Comparison of ENCODE assay signal across 25 cellular contexts in the genomic region with DNA sequence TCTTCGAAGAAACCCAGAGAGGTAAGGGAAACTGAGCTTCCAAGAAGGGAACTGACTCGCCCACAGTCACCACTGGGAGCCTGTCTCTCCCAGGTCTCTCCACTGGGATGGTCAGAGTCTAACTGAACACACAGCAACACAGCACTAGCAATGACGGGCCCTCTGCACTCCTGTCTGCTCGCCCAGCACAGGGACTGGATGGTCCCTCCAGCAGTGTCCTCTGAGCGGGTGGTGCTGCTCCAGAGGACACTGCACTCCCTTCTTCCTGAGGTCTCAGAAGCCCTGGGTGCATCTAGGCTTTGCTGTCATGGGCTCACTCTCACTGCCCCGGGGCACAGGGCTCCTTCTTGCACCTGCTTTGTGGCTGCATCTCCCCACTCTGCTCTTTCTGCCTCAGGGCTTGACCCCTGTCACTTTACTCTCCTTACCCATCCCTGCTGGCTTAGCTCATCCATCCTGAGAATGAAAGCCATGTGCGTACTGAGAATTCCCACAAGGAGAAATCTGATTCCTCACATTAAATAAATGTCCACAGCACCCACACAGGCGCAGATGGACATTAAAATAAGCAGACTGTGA.
DNase-seq lines count a peak whose midpoint lies in the region; FAIRE-seq and TF ChIP-seq lines count a peak whose summit lies in the region.
"Had no signal": no experiment of that assay in that cellular context is flagged by ENCODE, and none has a peak within 500 bp of the region (broad histone marks: within the 10 kb centered on the region; RNA-seq: fewer than 3 reads in every experiment).

No MANE protein-coding gene starts in this region.

- no peak overlapping the region for H4K5ac ChIP-seq in H1 (ENCODE audit: insufficient read length, low read depth, low read length)

- WGBS in H1 (ENCODE audit: extremely low coverage in 1 of 2, insufficient coverage in 1 of 2, insufficient read length in 1 of 2, insufficient replicate concordance in 2 of 2, low coverage in 1 of 2, low lambda C conversion rate in 2 of 2, missing lambda C conversion rate in 1 of 2), 2 experiments: 90% methylated on average over 8 of the region's 8 CpGs; no CpG with 5 or more reads in 1 of the 2 experiments
- WGBS in neuronal stem cell (ENCODE audit: extremely low coverage in 2 of 2, insufficient read length in 2 of 2, insufficient replicate concordance in 1 of 2), 2 donors: no CpG with 5 or more reads among the region's 8 CpGs

- H3K23me2 ChIP-seq in H1 (ENCODE audit: low read depth, low read length): no peaks in the 10 kb centered on the region

- DNase-seq in NCI-H1092 treated with DMSO at 0.1 percent for 48 hours (lab: John Stamatoyannopoulos, UW): peak; percentile 2
- DNase-seq in NCI-H1092 (lab: John Stamatoyannopoulos, UW): no peak
- peak; percentile 71 for DNase-seq in NCI-H146 treated with DMSO at 0.1 percent for 48 hours (lab: John Stamatoyannopoulos, UW; ENCODE audit: unreplicated experiment)
- no peak for DNase-seq in H1 (ENCODE audit: low read depth in 1 of 2, low spot score in 2 of 2)
- no peak for DNase-seq in neuronal stem cell (ENCODE audit: low spot score)
- no peak for DNase-seq in SHP77 treated with DMSO at 0.1 percent for 48 hours (lab: John Stamatoyannopoulos, UW)
- no peak for DNase-seq in D721Med (ENCODE audit: insufficient read length, low spot score)
- DNase-seq in OCI-M1 (lab: John Stamatoyannopoulos, UW): no peak
- DNase-seq: Calu3; CD8-positive, alpha-beta memory T cell; DMS153; DND-41; HFFc6; KBM-7; NCI-H1436; NCI-H2029; NCI-H446 treated with DMSO at 0.1 percent for 48 hours; NCI-H526; PC-3; T-helper 1 cell had no signal

- H3K9ac ChIP-seq in H1 (replicated peaks in 1 of 4; ENCODE audit: extremely low read depth in 1 of 4, low read depth in 3 of 4, low read length in 3 of 4) (no peak overlapping the region), neuronal stem cell (ENCODE audit: low read depth, low read length, poor library complexity) (no peak overlapping the region)

- H3K27me3 ChIP-seq in H1 (replicated peaks in 1 of 4; ENCODE audit: control insufficient read depth in 3 of 4, extremely low read depth in 1 of 4, insufficient read depth in 3 of 4, low read length in 3 of 4): no peaks in the 10 kb centered on the region
- H3K27me3 ChIP-seq in neuronal stem cell (ENCODE audit: control insufficient read depth in 3 of 3, insufficient read depth in 3 of 3, low read depth in 1 of 3, low read length in 3 of 3): no peaks in the 10 kb centered on the region

- H3K18ac ChIP-seq in H1 (ENCODE audit: extremely low read depth, low read length) (no peak overlapping the region), neuronal stem cell (ENCODE audit: low read length) (peak overlapping the region; percentile 68)

- H2AFZ ChIP-seq in H1 (ENCODE audit: low read length) (no peak overlapping the region), neuronal stem cell (ENCODE audit: low read length) (peak overlapping the region; percentile 22)

- no peak overlapping the region for H3K4me3 ChIP-seq in H1 (ENCODE audit: extremely low read depth in 1 of 4, insufficient read depth in 2 of 4, low read depth in 3 of 4, low read length in 4 of 4)
- H3K4me3 ChIP-seq in neuronal stem cell (ENCODE audit: low read length in 2 of 2): no peak overlapping the region
- H3K4me3 ChIP-seq: GM23338, HAP-1 had no signal

- H2BK20ac ChIP-seq in H1 (ENCODE audit: low read length): no peak overlapping the region

- H3K23ac ChIP-seq in H1 (ENCODE audit: insufficient read length) (no peak overlapping the region), neuronal stem cell (ENCODE audit: low read depth, low read length, poor library complexity) (peak overlapping the region; percentile 53)

- H2BK12ac ChIP-seq in H1 (ENCODE audit: low read depth, low read length) (0 out of 2 replicates have a peak overlapping the region, but pooled peaks have one; percentile 27), neuronal stem cell (ENCODE audit: low read length) (no peak overlapping the region)

- no peak overlapping the region for H2BK15ac ChIP-seq in H1 (ENCODE audit: low read length)
- no peak overlapping the region for H2BK15ac ChIP-seq in neuronal stem cell (ENCODE audit: low read length)

- H2BK5ac ChIP-seq in H1 (ENCODE audit: low read depth, low read length) (no peak overlapping the region), neuronal stem cell (ENCODE audit: low read length) (no peak overlapping the region)

- H4K8ac ChIP-seq in H1 (ENCODE audit: extremely low read depth, insufficient read depth, low read length): no peak overlapping the region
- H4K8ac ChIP-seq in neuronal stem cell (ENCODE audit: low read depth, low read length): no peak overlapping the region

- H3K4me1 ChIP-seq in H1 (replicated peaks in 1 of 4; ENCODE audit: control insufficient read depth in 3 of 4, insufficient read depth in 4 of 4, low read length in 3 of 4) (no peaks in the 10 kb centered on the region), neuronal stem cell (ENCODE audit: control insufficient read depth in 2 of 2, insufficient read depth in 1 of 2, low read depth in 1 of 2, low read length in 2 of 2) (peaks cover 0 to 10% of the 10 kb centered on the region in 2 donors)
- H3K4me1 ChIP-seq: HAP-1 had no signal

- peaks cover 0 to 2% of the 10 kb centered on the region in 2 experiments for H4K20me1 ChIP-seq in H1 (replicated peaks in 1 of 2; ENCODE audit: control insufficient read depth in 1 of 2, insufficient read depth in 2 of 2, low read length in 2 of 2)

- POLR2A ChIA-PET in H1 (lab: Charles Lee; ENCODE audit: partially characterized antibody): no interaction called here

- FAIRE-seq in H1 (lab: Jason Lieb, UNC) (no peak), D721Med (lab: Jason Lieb, UNC) (no peak)
- FAIRE-seq: GM18507, HTR-8/SVneo had no signal

- CTCF ChIA-PET in H1 (lab: Charles Lee; ENCODE audit: partially characterized antibody): interaction anchor here (1.5 to 2.0 kb wide), 2 partner anchors 11 to 32 kb away, joined by 3 to 8 read pairs; no protein-coding TSS in a partner anchor

- H2BK120ac ChIP-seq in H1 (replicated peaks; ENCODE audit: low read depth, low read length) (no peak overlapping the region), neuronal stem cell (ENCODE audit: low read depth, low read length) (no peak overlapping the region)

- H3K9me3 ChIP-seq in H1 (ENCODE audit: insufficient read depth in 2 of 2, low read depth in 1 of 2, low read length in 1 of 2): no peaks in the 10 kb centered on the region
- H3K9me3 ChIP-seq in neuronal stem cell (replicated peaks in 1 of 2; ENCODE audit: control insufficient read depth in 2 of 2, insufficient read depth in 1 of 2, low read depth in 1 of 2, low read length in 2 of 2): peaks cover 0 to 2% of the 10 kb centered on the region in 2 donors
- H3K9me3 ChIP-seq: HAP-1 had no signal

- no peak for TF ChIP-seq EP300 in H1 (IDR thresholded peaks at IDR 0.05; ENCODE audit: borderline replicate concordance in 1 of 2, low read depth in 2 of 2, low read length in 2 of 2)

- TF ChIP-seq RAD21 in H1 (IDR thresholded peaks at IDR 0.05 in 1 of 2, conservative IDR thresholded peaks at IDR 0.05 in 1 of 2; ENCODE audit: low read depth in 2 of 2, low read length in 2 of 2): no peak

- H3K79me2 ChIP-seq in H1 (ENCODE audit: control insufficient read depth in 1 of 2, insufficient read depth in 2 of 2, low read length in 2 of 2): no peaks in the 10 kb centered on the region

- TF ChIP-seq POLR2A in H1 (IDR thresholded peaks at IDR 0.05; ENCODE audit: control extremely low read depth in 1 of 2, low read depth in 2 of 2, low read length in 2 of 2): no peak

- H3K79me1 ChIP-seq in H1 (ENCODE audit: low read depth, low read length) (no peaks in the 10 kb centered on the region), neuronal stem cell (ENCODE audit: low read depth, low read length) (no peaks in the 10 kb centered on the region)

- H3K14ac ChIP-seq in H1 (ENCODE audit: insufficient read length) (no peak overlapping the region), neuronal stem cell (ENCODE audit: low read length) (peak overlapping the region; percentile 48)

- H3K27ac ChIP-seq in H1 (ENCODE audit: low read depth, low read length): no peak overlapping the region
- H3K27ac ChIP-seq in neuronal stem cell (replicated peaks; ENCODE audit: low read length): no peak overlapping the region
- H3K27ac ChIP-seq: 22Rv1 had no signal

- H3K4me2 ChIP-seq in H1 (ENCODE audit: insufficient read depth in 1 of 2, low read depth in 2 of 2, low read length in 2 of 2) (no peak overlapping the region), neuronal stem cell (ENCODE audit: insufficient read depth, low read length, poor library complexity, severe bottlenecking) (no peak overlapping the region)
- H3K4me2 ChIP-seq: GM23338 had no signal

- no peak overlapping the region for H3K56ac ChIP-seq in H1 (replicated peaks; ENCODE audit: insufficient read length, low read depth, low read length)

- H3K4ac ChIP-seq in H1 (replicated peaks; ENCODE audit: insufficient read length, low read depth, low read length) (no peak overlapping the region), neuronal stem cell (ENCODE audit: low read length) (no peak overlapping the region)

- H3K36me3 ChIP-seq in H1 (ENCODE audit: control insufficient read depth in 2 of 4, insufficient read depth in 4 of 4, low read length in 3 of 4) (no peaks in the 10 kb centered on the region), neuronal stem cell (replicated peaks in 1 of 2; ENCODE audit: control insufficient read depth in 2 of 2, insufficient read depth in 2 of 2, low read length in 2 of 2) (peaks cover 0 to 2% of the 10 kb centered on the region in 2 donors)
- H3K36me3 ChIP-seq: HAP-1 had no signal

- H2AK5ac ChIP-seq in H1 (ENCODE audit: low read depth, low read length) (no peak overlapping the region), neuronal stem cell (ENCODE audit: low read depth, low read length) (peak overlapping the region; percentile 64)

- TF ChIP-seq CTCF in H1 (IDR thresholded peaks at IDR 0.05; ENCODE audit: control extremely low read depth in 1 of 3, insufficient read depth in 1 of 3, low read depth in 1 of 3, low read length in 3 of 3): no peak
- no peak for TF ChIP-seq CTCF in D721Med (IDR thresholded peaks at IDR 0.05; ENCODE audit: insufficient read depth, missing control alignments)

- H4K91ac ChIP-seq in H1 (replicated peaks; ENCODE audit: insufficient read length, low read length): no peak overlapping the region
- no peak overlapping the region for H4K91ac ChIP-seq in neuronal stem cell (ENCODE audit: low read depth, low read length, poor library complexity)

TF ChIP-seq in H1, 55 proteins besides CTCF, POLR2A, EP300 and RAD21 (continues in another document):
- TF ChIP-seq KDM4A (IDR thresholded peaks at IDR 0.05; ENCODE audit: low read depth, low read length, severe bottlenecking) (no peak), POLR2AphosphoS5 (IDR thresholded peaks at IDR 0.05; ENCODE audit: low read depth, low read length) (no peak), YY1 (IDR thresholded peaks at IDR 0.05; ENCODE audit: low read depth, low read length) (no peak), ASH2L (IDR thresholded peaks at IDR 0.05; ENCODE audit: low read length) (no peak), JUN (IDR thresholded peaks at IDR 0.05; ENCODE audit: low read depth, low read length) (no peak)

Comparison
In these comparisons a context has a peak if more than half of its experiments do, and no peak if none do; other contexts are left out.
1. DNase-seq: peak in NCI-H1092 treated with DMSO at 0.1 percent for 48 hours (single experiment) and NCI-H146 treated with DMSO at 0.1 percent for 48 hours (single experiment); none in NCI-H1092 (single experiment), H1 (0 of 2), neuronal stem cell (single experiment), SHP77 treated with DMSO at 0.1 percent for 48 hours (single experiment), D721Med (single experiment) and OCI-M1 (single experiment).